In the genomic region with DNA sequence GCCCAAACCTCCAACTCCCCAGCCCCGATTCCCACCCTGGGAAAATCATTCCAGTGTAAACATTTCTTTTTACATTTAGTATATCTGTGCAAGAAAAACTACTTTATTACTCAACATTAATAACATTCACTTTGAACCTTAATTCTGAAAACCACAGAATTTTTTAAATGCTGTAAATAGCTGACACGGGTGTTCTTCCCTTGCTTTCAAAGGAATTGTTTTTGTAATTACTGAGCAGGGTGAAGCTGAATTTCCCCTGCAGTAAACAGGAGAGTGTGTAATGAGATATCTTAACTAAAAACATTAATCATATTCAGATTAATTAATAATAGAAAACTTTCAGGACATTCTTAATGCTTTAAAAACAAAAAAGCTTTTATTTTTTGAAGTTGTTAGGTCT, we compare ENCODE assay signal across 13 cellular contexts.
DNase-seq lines count a peak whose midpoint lies in the region; ATAC-seq, FAIRE-seq and TF ChIP-seq lines count a peak whose summit lies in the region.
"Had no signal": no experiment of that assay in that cellular context is flagged by ENCODE, and none has a peak within 500 bp of the region (broad histone marks: within the 10 kb centered on the region; RNA-seq: fewer than 3 reads in every experiment).

No MANE protein-coding gene starts in this region.

- no peak overlapping the region for H3K4me3 Mint-ChIP-seq in dendritic cell treated with granulocyte-macrophage colony-stimulating factor and Interleukin-4, amounts not matched to agents 40 ng/mL and 50 ng/mL, for 4 days

- no peaks in the 10 kb centered on the region for H3K27me3 Mint-ChIP-seq in dendritic cell treated with granulocyte-macrophage colony-stimulating factor and Interleukin-4, amounts not matched to agents 40 ng/mL and 50 ng/mL, for 4 days

- peak overlapping the region; percentile 73 for H3K27ac ChIP-seq in muscle layer of colon (ENCODE audit: low read depth, low read length)
- peak overlapping the region; percentile 66 for H3K27ac ChIP-seq in stomach smooth muscle (ENCODE audit: low read length)
- H3K27ac ChIP-seq: SJSA1 had no signal

- peaks cover 41% of the 10 kb centered on the region for H3K4me1 Mint-ChIP-seq in dendritic cell treated with granulocyte-macrophage colony-stimulating factor and Interleukin-4, amounts not matched to agents 40 ng/mL and 50 ng/mL, for 4 days (ENCODE audit: low read depth)

- no peak for ATAC-seq in HG03135 (IDR thresholded peaks at IDR 0.05; ENCODE audit: unreplicated experiment)

- H3K4me3 ChIP-seq in muscle layer of colon (ENCODE audit: low read depth in 1 of 2, low read length in 2 of 2) (peak overlapping the region in 1 of 2 donors; percentile 39), stomach smooth muscle (ENCODE audit: low read length in 2 of 2) (peak overlapping the region; percentile 56 to 63)
- H3K4me3 ChIP-seq: SJSA1 had no signal

- H3K9ac ChIP-seq in muscle layer of colon (ENCODE audit: low read length) (peak overlapping the region; percentile 17), stomach smooth muscle (ENCODE audit: low read length in 2 of 2) (peak overlapping the region; percentile 22 to 39)

- DNase-seq in NCI-H69 (lab: John Stamatoyannopoulos, UW) (peak; percentile 32), H54 (ENCODE audit: insufficient read length, low spot score) (no peak), GF-D8 (lab: John Stamatoyannopoulos, UW) (no peak)
- no peak for DNase-seq in stimulated activated naive CD4-positive, alpha-beta T cell (lab: John Stamatoyannopoulos, UW)
- DNase-seq: activated CD4-positive, alpha-beta T cell treated with anti-CD3 and anti-CD28 coated beads for 1 hour; activated naive CD4-positive, alpha-beta T cell; NCI-H510A had no signal

- H3K27me3 ChIP-seq in muscle layer of colon (ENCODE audit: control insufficient read depth in 1 of 2, insufficient read depth in 2 of 2, low read length in 2 of 2) (no peaks in the 10 kb centered on the region), stomach smooth muscle (ENCODE audit: control insufficient read depth in 1 of 2, insufficient read depth in 2 of 2, low read length in 2 of 2) (no peaks in the 10 kb centered on the region)
- H3K27me3 ChIP-seq: SJSA1 had no signal

- H3K9me3 ChIP-seq in muscle layer of colon (ENCODE audit: low read length) = no peaks in the 10 kb centered on the region
- H3K9me3 ChIP-seq in stomach smooth muscle (ENCODE audit: control insufficient read depth in 2 of 2, low read length in 2 of 2) = no peaks in the 10 kb centered on the region
- H3K9me3 ChIP-seq: SJSA1 had no signal

- no peaks in the 10 kb centered on the region for H3K9me3 Mint-ChIP-seq in dendritic cell treated with granulocyte-macrophage colony-stimulating factor and Interleukin-4, amounts not matched to agents 40 ng/mL and 50 ng/mL, for 4 days

- H3K27ac Mint-ChIP-seq in dendritic cell treated with granulocyte-macrophage colony-stimulating factor and Interleukin-4, amounts not matched to agents 40 ng/mL and 50 ng/mL, for 4 days = peak overlapping the region; percentile 63

- intact Hi-C loops in dendritic cell treated with granulocyte-macrophage colony-stimulating factor and Interleukin-4, amounts not matched to agents 40 ng/mL and 50 ng/mL, for 4 days (cut with micrococcal nuclease) = loop anchor here (10.0 kb wide), 1 partner anchor 99 kb away; a partner anchor contains a TSS

- FAIRE-seq in H54 (lab: Jason Lieb, UNC) = no peak
- FAIRE-seq: islet of Langerhans had no signal

- H3K4me1 ChIP-seq in muscle layer of colon (ENCODE audit: insufficient read depth, low read length) (peaks cover 31% of the 10 kb centered on the region), stomach smooth muscle (ENCODE audit: control insufficient read depth, insufficient read depth, low read length) (peaks cover 15% of the 10 kb centered on the region)

- no peaks in the 10 kb centered on the region for H3K36me3 Mint-ChIP-seq in dendritic cell treated with granulocyte-macrophage colony-stimulating factor and Interleukin-4, amounts not matched to agents 40 ng/mL and 50 ng/mL, for 4 days (ENCODE audit: low read depth)

- TF ChIP-seq POLR2A in H54 (IDR thresholded peaks at IDR 0.05; ENCODE audit: low read depth, low read length) = no peak

- H3K36me3 ChIP-seq in muscle layer of colon (ENCODE audit: insufficient read depth, low read length) (no peaks in the 10 kb centered on the region), stomach smooth muscle (ENCODE audit: control insufficient read depth in 2 of 2, insufficient read depth in 2 of 2, low read length in 2 of 2) (no peaks in the 10 kb centered on the region)
- H3K36me3 ChIP-seq: SJSA1 had no signal
